25 cellular contexts compared by ENCODE assay signal in genomic region chr18:54154231-54154630, GRCh38.
"Had no signal": no experiment of that assay in that cellular context is flagged by ENCODE, and none has a peak within 500 bp of the region (broad histone marks: within the 10 kb centered on the region; RNA-seq: fewer than 3 reads in every experiment).

No MANE protein-coding gene starts in this region.

- ATAC-seq: K562 had no signal

- DNase-seq: Kasumi-1, MV-4-11, NCI-H1092, NCI-H1105 treated with DMSO at 0.1 percent for 48 hours, NCI-H1417 treated with DMSO at 0.1 percent for 48 hours, NCI-H146, NCI-H1694 treated with DMSO at 0.1 percent for 48 hours, NCI-H1930, NCI-H2107, NCI-H2171, NCI-H226, NCI-H446, NCI-H510A, NCI-H524 treated with DMSO at 0.1 percent for 48 hours, NCI-H69, NCI-H774, Right ventricle myocardium superior, RPMI8226, SIG-M5 had no signal

- H3K27me3 Mint-ChIP-seq: IgD-negative memory B cell had no signal

- H3K4me3 ChIP-seq: K562, SJSA1, SK-N-MC had no signal

- H3K4me2 ChIP-seq: KMS-11 had no signal

- H3K27ac ChIP-seq: HL-60, KMS-11, SJSA1, SK-N-MC had no signal

- H3K27me3 ChIP-seq: SJSA1 had no signal

- H3K9ac ChIP-seq: KMS-11 had no signal

- H3K9me3 Mint-ChIP-seq: IgD-negative memory B cell had no signal

- H3K9me3 ChIP-seq: SJSA1 had no signal

- H3K4me3 Mint-ChIP-seq: IgD-negative memory B cell had no signal
